Comparison of ENCODE assay signal across 8 cellular contexts in the genomic region with DNA sequence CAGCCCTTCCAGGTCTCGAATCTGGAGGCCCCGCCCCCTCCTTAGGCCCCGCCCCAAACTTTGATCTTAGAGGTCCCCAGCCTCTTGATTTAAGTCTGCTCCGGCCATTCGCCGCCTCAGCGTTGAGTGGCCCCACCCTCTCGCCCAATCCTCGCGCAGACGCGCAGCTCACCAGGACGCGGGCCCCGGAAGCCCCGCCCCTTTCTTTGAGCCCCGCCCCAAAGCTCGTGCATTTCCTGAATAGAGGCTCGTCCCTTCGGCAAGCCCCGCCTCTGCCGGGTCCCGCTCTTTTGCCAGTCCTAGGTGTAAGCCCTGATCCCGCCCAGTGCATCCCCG. TPM values are rescaled to one million over a fixed set of nuclear protein-coding genes. Genes with fewer than 3 reads are reported as not detected.
DNase-seq lines count a peak whose midpoint lies in the region; ATAC-seq and TF ChIP-seq lines count a peak whose summit lies in the region.

No MANE protein-coding gene starts in this region.

- peak overlapping the region; percentile 93 for H3K4me3 ChIP-seq in GM12875 (ENCODE audit: low read depth, low read length)
- H3K4me3 ChIP-seq in heart right ventricle = peak overlapping the region; percentile 68 to 100 (median 92)
- peak overlapping the region; percentile 86 for H3K4me3 ChIP-seq in upper lobe of right lung

- H3K36me3 ChIP-seq in heart right ventricle (peaks cover 0 to 41% (median 11%) of the 10 kb centered on the region in 9 donors), upper lobe of right lung (peaks cover 29% of the 10 kb centered on the region)

- peak overlapping the region; percentile 93 to 99 (median 98) for H3K4me3 Mint-ChIP-seq in T-cell

- H3K9me3 ChIP-seq in heart right ventricle (no peaks in the 10 kb centered on the region), upper lobe of right lung (no peaks in the 10 kb centered on the region)

- no peaks in the 10 kb centered on the region for H3K27me3 Mint-ChIP-seq in T-cell

- intact Hi-C loops in heart right ventricle (cut with DNase I) = loop anchor here in 1 of 10 donors (10.0 kb wide), 1 partner anchor 640 kb away; no protein-coding TSS in a partner anchor
- intact Hi-C loops in posterior cingulate gyrus (cut with DNase I) = loop anchor here (1.0 to 2.0 kb wide), 2 partner anchors 33 to 284 kb away; partner anchors contain the start of gene SPECC1L
- intact Hi-C loops in upper lobe of right lung (cut with DNase I) = no loop called here

- ATAC-seq in HG02798 (IDR thresholded peaks at IDR 0.05; ENCODE audit: poor library complexity, unreplicated experiment) (peak; percentile 84), T-cell (replicated peaks in 1 of 4) (peak; percentile 82 to 89 (median 84)), heart right ventricle (peak; percentile 90 to 97 (median 94)), upper lobe of right lung (peak; percentile 94)

- peaks cover 21% of the 10 kb centered on the region for H3K36me3 Mint-ChIP-seq in T-cell

- no peak for TF ChIP-seq CTCF in GM12875 (IDR thresholded peaks at IDR 0.05; ENCODE audit: borderline replicate concordance, insufficient read depth, low read depth, low read length)
- TF ChIP-seq CTCF in heart right ventricle (IDR thresholded peaks at IDR 0.05) = no peak
- TF ChIP-seq CTCF in upper lobe of right lung (IDR thresholded peaks at IDR 0.05) = no peak

- H3K27ac ChIP-seq in heart right ventricle (peak overlapping the region; percentile 94 to 99 (median 98)), upper lobe of right lung (peak overlapping the region; percentile 96)

- H3K9me3 Mint-ChIP-seq in T-cell = no peaks in the 10 kb centered on the region

- CTCF ChIA-PET in T-cell (lab: Charles Lee) = interaction anchor here (0.6 kb wide), 3 partner anchors 312 to 735 kb away, joined by 3 to 8 read pairs (median 7); no protein-coding TSS in a partner anchor

- H3K4me1 ChIP-seq in heart right ventricle (peaks cover 7 to 77% (median 68%) of the 10 kb centered on the region in 9 donors), upper lobe of right lung (peaks cover 43% of the 10 kb centered on the region)

- H3K27ac Mint-ChIP-seq in T-cell = peak overlapping the region; percentile 98 to 99

- WGBS in heart right ventricle, 2 donors = 0 to 1% methylated on average over 25 of the region's 25 CpGs

- DNase-seq in NCI-H1436 (lab: John Stamatoyannopoulos, UW) (peak; percentile 98), T-cell (peak; percentile 95 to 100 (median 100)), amniotic epithelial cell (ENCODE audit: low read depth) (peak; percentile 97), heart right ventricle (peak; percentile 100), posterior cingulate gyrus (peak; percentile 98 to 100 (median 99)), upper lobe of right lung (peak; percentile 100)

- peaks cover 65 to 76% (median 73%) of the 10 kb centered on the region in 3 donors for H3K4me1 Mint-ChIP-seq in T-cell

- POLR2A ChIA-PET in T-cell (lab: Charles Lee) = interaction anchor here (0.5 to 0.7 kb wide), 3 partner anchors 40 to 433 kb away, joined by 3 to 4 read pairs (median 3); no protein-coding TSS in a partner anchor

- no peaks in the 10 kb centered on the region for H3K27me3 ChIP-seq in heart right ventricle
- no peaks in the 10 kb centered on the region for H3K27me3 ChIP-seq in upper lobe of right lung

RNA-seq across cellular contexts. Expression of gene GUCD1, which starts 0.2 kb away (rescaled TPM):
- 10 to 100 TPM; 51.2 to 81.8 (median 73.0) TPM for total RNA-seq in T-cell
- 100 to 1,000 TPM; 143 to 273 (median 168) TPM for total RNA-seq in heart right ventricle
- 100 to 1,000 TPM in 1 of 2 donors, 10 to 100 TPM in 1; 97.0 to 219 TPM for polyA plus RNA-seq in heart right ventricle
- total RNA-seq in upper lobe of right lung = 148 TPM

RNA-seq across cellular contexts. Expression of gene SNRPD3, which starts 0.7 kb away (rescaled TPM):
- 10 to 100 TPM; 36.5 to 80.2 (median 68.7) TPM for total RNA-seq in T-cell
- total RNA-seq in heart right ventricle = 10 to 100 TPM; 67.0 to 89.4 (median 74.0) TPM
- 100 to 1,000 TPM in 1 of 2 donors, 10 to 100 TPM in 1; 47.3 to 127 TPM for polyA plus RNA-seq in heart right ventricle
- 64.5 TPM for total RNA-seq in upper lobe of right lung

RNA-seq across cellular contexts. Expression of gene LRRC75B, which starts 37.7 kb away (rescaled TPM):
- total RNA-seq in T-cell = under 1 TPM in 3 of 5 donors, not detected in 2; 0.47 to 0.72 (median 0.54) TPM
- 1 to 10 TPM; 2.0 to 6.6 (median 4.3) TPM for total RNA-seq in heart right ventricle
- 10 to 100 TPM in 1 of 2 donors, 1 to 10 TPM in 1; 3.9 to 12.4 TPM for polyA plus RNA-seq in heart right ventricle
- total RNA-seq in upper lobe of right lung = 10.8 TPM

RNA-seq across cellular contexts. Expression of gene GGT1, which starts 47.9 kb away (rescaled TPM):
- total RNA-seq in T-cell (10 to 100 TPM; 11.8 to 30.6 (median 19.8) TPM), heart right ventricle (1 to 10 TPM in 7 of 10 donors, under 1 TPM in 3; 0.51 to 3.5 (median 1.1) TPM), upper lobe of right lung (131 TPM)
- polyA plus RNA-seq in heart right ventricle = 1 to 10 TPM in 1 of 2 donors, under 1 TPM in 1; 0.94 to 4.0 TPM

RNA-seq across cellular contexts. Expression of gene UPB1, which starts 60.0 kb away (rescaled TPM):
- total RNA-seq in T-cell (1 to 10 TPM in 4 of 5 donors, under 1 TPM in 1; 0.72 to 4.1 (median 1.8) TPM), heart right ventricle (1 to 10 TPM in 6 of 10 donors, under 1 TPM in 4; 0.45 to 2.7 (median 1.0) TPM), upper lobe of right lung (1.5 TPM)
- 1 to 10 TPM in 1 of 2 donors, under 1 TPM in 1; 0.32 to 3.7 TPM for polyA plus RNA-seq in heart right ventricle

Comparison
In these comparisons a context has a peak if more than half of its experiments do, and no peak if none do; other contexts are left out.
1. Peak in every context shown above with its lines: DNase-seq, ATAC-seq, H3K4me3 ChIP-seq and H3K27ac ChIP-seq.